Comparison of ENCODE assay signal across 16 cellular contexts in the genomic region with DNA sequence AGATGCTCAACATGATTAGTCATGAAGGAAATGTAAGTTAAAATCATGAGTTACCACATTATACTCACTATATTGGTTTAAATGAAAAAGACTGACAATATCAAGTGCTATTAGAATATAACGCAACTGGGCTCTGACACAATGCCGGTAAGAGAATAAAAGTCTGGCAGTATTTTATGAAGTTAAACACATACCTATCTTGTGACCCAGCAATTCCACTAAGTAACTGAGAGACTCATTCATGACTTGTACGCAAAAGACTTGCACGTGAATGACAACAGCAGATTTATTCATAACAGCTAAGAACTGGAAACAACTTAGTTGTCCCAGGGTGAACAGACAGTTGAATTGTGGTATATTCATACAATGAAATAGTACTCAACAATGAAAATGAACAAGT.
DNase-seq lines count a peak whose midpoint lies in the region; ATAC-seq and TF ChIP-seq lines count a peak whose summit lies in the region.
"Had no signal": no experiment of that assay in that cellular context is flagged by ENCODE, and none has a peak within 500 bp of the region (broad histone marks: within the 10 kb centered on the region; RNA-seq: fewer than 3 reads in every experiment).

No MANE protein-coding gene starts in this region.

- H3K79me2 ChIP-seq in SK-N-SH (ENCODE audit: insufficient read depth): no peaks in the 10 kb centered on the region
- no peaks in the 10 kb centered on the region for H3K79me2 ChIP-seq in H9 (ENCODE audit: insufficient read depth, low read length)

- H3K27ac ChIP-seq in SK-N-SH (ENCODE audit: low read depth in 2 of 2, low read length in 1 of 2): no peak overlapping the region
- peak overlapping the region; percentile 91 for H3K27ac ChIP-seq in RWPE2 (ENCODE audit: poor library complexity, severe bottlenecking)
- no peak overlapping the region for H3K27ac ChIP-seq in H9 (ENCODE audit: insufficient read length, low read depth, low read length)
- H3K27ac ChIP-seq: 22Rv1, colonic mucosa had no signal

- H3K9ac ChIP-seq in SK-N-SH (no peak overlapping the region), H9 (ENCODE audit: extremely low read depth, insufficient read length, low read length) (no peak overlapping the region)

- H2BK15ac ChIP-seq in H9 (ENCODE audit: low read depth, low read length): no peak overlapping the region

- no peaks in the 10 kb centered on the region for H3K23me2 ChIP-seq in H9 (ENCODE audit: insufficient read length, low read depth, low read length, poor library complexity, severe bottlenecking)

- POLR2A ChIA-PET in SK-N-SH (lab: Yijun Ruan, JAX): no interaction called here

- no peak overlapping the region for H2BK12ac ChIP-seq in H9 (ENCODE audit: insufficient read length, low read depth, low read length)

- TF ChIP-seq EP300 in SK-N-SH (IDR thresholded peaks at IDR 0.05; ENCODE audit: borderline replicate concordance in 1 of 2, low read depth in 1 of 2, low read length in 1 of 2): no peak

- H3K4me1 Mint-ChIP-seq in H9: peaks cover 29 to 35% of the 10 kb centered on the region in 2 experiments

- TF ChIP-seq CTCF in SK-N-SH (IDR thresholded peaks at IDR 0.05): no peak
- TF ChIP-seq CTCF in RWPE2 (IDR thresholded peaks at IDR 0.05; ENCODE audit: poor library complexity, severe bottlenecking): no peak
- TF ChIP-seq CTCF in H9 (conservative IDR thresholded peaks at IDR 0.05): no peak

- DNase-seq in SK-N-SH: no peak
- DNase-seq in RWPE2 (ENCODE audit: low spot score): no peak
- DNase-seq in fibroblast of peridontal ligament (ENCODE audit: extremely low read depth): peak; percentile 2
- DNase-seq in DMS53 (lab: John Stamatoyannopoulos, UW): no peak
- no peak for DNase-seq in H9
- DNase-seq: activated CD8-positive, alpha-beta T cell treated with anti-CD3 and anti-CD28 coated beads for 36 hours; colonic mucosa; erythroblast; GF-D8; naive thymus-derived CD4-positive, alpha-beta T cell; SHP77 treated with DMSO at 0.1 percent for 48 hours had no signal

- peaks cover 0 to 7% of the 10 kb centered on the region in 2 experiments; a peak in 1 of 4 replicates for H3K4me1 ChIP-seq in SK-N-SH (ENCODE audit: control insufficient read depth in 1 of 2, insufficient read depth in 2 of 2, low read depth in 1 of 2, low read length in 1 of 2)
- peaks cover 23% of the 10 kb centered on the region for H3K4me1 ChIP-seq in RWPE2 (ENCODE audit: insufficient read depth, poor library complexity, severe bottlenecking)
- H3K4me1 ChIP-seq in H9 (ENCODE audit: insufficient read depth, low read length): peaks cover 9% of the 10 kb centered on the region; the same call in 1 of the 2 replicates
- H3K4me1 ChIP-seq: colonic mucosa had no signal

- H3K79me1 ChIP-seq in H9 (ENCODE audit: insufficient read depth, low read depth, low read length, poor library complexity, severe bottlenecking): no peaks in the 10 kb centered on the region

- H3T11ph ChIP-seq in H9 (ENCODE audit: low read length): no peak overlapping the region

- no peak overlapping the region for H3K56ac ChIP-seq in H9 (ENCODE audit: insufficient read length, low read depth, low read length)

- H3F3A ChIP-seq in SK-N-SH (replicated peaks; ENCODE audit: insufficient read depth): no peaks in the 10 kb centered on the region

- no peak overlapping the region for H2BK5ac ChIP-seq in H9 (ENCODE audit: insufficient read length, low read length)

- H3K27ac Mint-ChIP-seq in H9: no peak overlapping the region
- H3K27ac Mint-ChIP-seq: activated CD8-positive, alpha-beta T cell treated with anti-CD3 and anti-CD28 coated beads for 36 hours; activated T-helper 1 cell treated with anti-CD3 and anti-CD28 coated beads, Interleukin-12 subunit alpha, Interleukin-12 subunit beta, Interleukin-2, Interleukin-4 antibody, amounts not matched to agents 30 ng/mL and 10 ng/mL and 1 ng/mL, durations not matched to agents 14 hours and 24 hours and 36 hours; naive thymus-derived CD4-positive, alpha-beta T cell had no signal

- H3K18ac ChIP-seq in H9 (ENCODE audit: insufficient read length, low read depth, low read length): no peak overlapping the region

- no peaks in the 10 kb centered on the region for H3K9me3 ChIP-seq in SK-N-SH
- no peaks in the 10 kb centered on the region for H3K9me3 ChIP-seq in RWPE2 (ENCODE audit: severe bottlenecking)
- no peaks in the 10 kb centered on the region for H3K9me3 ChIP-seq in H9 (ENCODE audit: control insufficient read depth, low read depth, low read length)
- H3K9me3 ChIP-seq: colonic mucosa had no signal

- no peak overlapping the region for H3K4ac ChIP-seq in H9 (ENCODE audit: low read depth, low read length)

- peak; percentile 90 for ATAC-seq in SK-N-SH treated with all-trans-retinoic acid at 6 μM for 48 hours
- ATAC-seq in RWPE2 (ENCODE audit: low read depth): peak; percentile 78
- ATAC-seq in HG03432 (IDR thresholded peaks at IDR 0.05; ENCODE audit: unreplicated experiment): no peak
- ATAC-seq in HG03571 (IDR thresholded peaks at IDR 0.05; ENCODE audit: unreplicated experiment): no peak
- ATAC-seq: activated CD8-positive, alpha-beta T cell treated with anti-CD3 and anti-CD28 coated beads for 36 hours; naive thymus-derived CD4-positive, alpha-beta T cell had no signal

- H3K9me2 ChIP-seq in SK-N-SH: no peaks in the 10 kb centered on the region

- H3K4me3 Mint-ChIP-seq in H9: no peak overlapping the region
- H3K4me3 Mint-ChIP-seq: activated CD8-positive, alpha-beta T cell treated with anti-CD3 and anti-CD28 coated beads for 36 hours; activated T-helper 1 cell treated with anti-CD3 and anti-CD28 coated beads, Interleukin-12 subunit alpha, Interleukin-12 subunit beta, Interleukin-2, Interleukin-4 antibody, amounts not matched to agents 30 ng/mL and 10 ng/mL and 1 ng/mL, durations not matched to agents 14 hours and 24 hours and 36 hours; naive thymus-derived CD4-positive, alpha-beta T cell had no signal

- H2AFZ ChIP-seq in SK-N-SH (ENCODE audit: low read depth) (no peak overlapping the region), H9 (ENCODE audit: low read length) (no peak overlapping the region)

- peaks cover 38% of the 10 kb centered on the region for H3K27me3 Mint-ChIP-seq in H9 (ENCODE audit: low read depth)
- H3K27me3 Mint-ChIP-seq: activated CD8-positive, alpha-beta T cell treated with anti-CD3 and anti-CD28 coated beads for 36 hours had no signal

- H4K20me1 ChIP-seq in SK-N-SH (ENCODE audit: insufficient read depth) (no peaks in the 10 kb centered on the region), H9 (ENCODE audit: control insufficient read depth, insufficient read depth, insufficient read length) (no peaks in the 10 kb centered on the region)

- H3K27me3 ChIP-seq in SK-N-SH (ENCODE audit: insufficient read depth) (no peaks in the 10 kb centered on the region), RWPE2 (ENCODE audit: insufficient read depth, poor library complexity, severe bottlenecking) (no peaks in the 10 kb centered on the region), H9 (ENCODE audit: insufficient read depth, low read length) (peaks cover 5% of the 10 kb centered on the region; the same call in 1 of the 2 replicates)
- H3K27me3 ChIP-seq: colonic mucosa had no signal

- H3K4me2 ChIP-seq in SK-N-SH (no peak overlapping the region), H9 (ENCODE audit: insufficient read depth, insufficient read length, low read length) (no peak overlapping the region)

- peaks cover 0 to 5% (median 0%) of the 10 kb centered on the region in 3 experiments; a peak in 3 of 7 replicates for H3K36me3 Mint-ChIP-seq in H9 (ENCODE audit: insufficient read depth in 1 of 3, low read depth in 3 of 3)
- H3K36me3 Mint-ChIP-seq: naive thymus-derived CD4-positive, alpha-beta T cell had no signal

- no peak overlapping the region for H2BK120ac ChIP-seq in H9 (ENCODE audit: low read depth, low read length, poor library complexity, severe bottlenecking)

- H2BK20ac ChIP-seq in H9 (ENCODE audit: low read depth, low read length, poor library complexity, severe bottlenecking): no peak overlapping the region

- H3K14ac ChIP-seq in H9 (ENCODE audit: insufficient read depth, low read length): no peak overlapping the region

- H2AK5ac ChIP-seq in H9 (ENCODE audit: insufficient read length, low read length): no peak overlapping the region

- no peak overlapping the region for H3K4me3 ChIP-seq in SK-N-SH (ENCODE audit: low read depth in 2 of 2, low read length in 1 of 2)
- H3K4me3 ChIP-seq in RWPE2 (ENCODE audit: severe bottlenecking): no peak overlapping the region
- H3K4me3 ChIP-seq: colonic mucosa had no signal

- TF ChIP-seq RAD21 in SK-N-SH (IDR thresholded peaks at IDR 0.05; ENCODE audit: low read length): no peak

- H3K9me3 Mint-ChIP-seq in H9: peaks cover 0 to under 1% of the 10 kb centered on the region in 2 experiments; a peak in 2 of 5 replicates
- H3K9me3 Mint-ChIP-seq: activated CD8-positive, alpha-beta T cell treated with anti-CD3 and anti-CD28 coated beads for 36 hours; activated T-helper 1 cell treated with anti-CD3 and anti-CD28 coated beads, Interleukin-12 subunit alpha, Interleukin-12 subunit beta, Interleukin-2, Interleukin-4 antibody, amounts not matched to agents 30 ng/mL and 10 ng/mL and 1 ng/mL, durations not matched to agents 14 hours and 24 hours and 36 hours had no signal

- H4K8ac ChIP-seq in H9 (replicated peaks; ENCODE audit: insufficient read length, low read depth, low read length): no peak overlapping the region

- H3K36me3 ChIP-seq in SK-N-SH (replicated peaks in 1 of 2; ENCODE audit: control insufficient read depth in 1 of 2, insufficient read depth in 2 of 2, low read length in 1 of 2) (no peaks in the 10 kb centered on the region), RWPE2 (ENCODE audit: low read depth) (no peaks in the 10 kb centered on the region)
- H3K36me3 ChIP-seq: colonic mucosa had no signal

- 9% methylated on average over 4 of the region's 4 CpGs for WGBS in SK-N-SH (ENCODE audit: low lambda C conversion rate)
- whole genome bisulfite sequencing in H9 (ENCODE audit: extremely low coverage, insufficient read length, low lambda C conversion rate): no CpG with 5 or more reads among the region's 4 CpGs

- no peak overlapping the region for H4K91ac ChIP-seq in H9 (ENCODE audit: insufficient read length, low read depth, low read length)

- CTCF ChIA-PET in SK-N-SH (lab: Yijun Ruan, JAX): no interaction called here

- H4K5ac ChIP-seq in H9 (ENCODE audit: insufficient read length, low read depth, low read length): no peak overlapping the region

- H3K23ac ChIP-seq in H9 (ENCODE audit: insufficient read length, low read depth, low read length): no peak overlapping the region

TF ChIP-seq in SK-N-SH treated with all-trans-retinoic acid at 6 μM for 48 hours, 23 proteins besides CTCF, POLR2A, EP300 and RAD21:
- TF ChIP-seq ZNF8 (CRISPR knock-in tag; IDR thresholded peaks at IDR 0.05) (peak; percentile 39; the same call in 1 of the 2 replicates), ARNTL (CRISPR knock-in tag; IDR thresholded peaks at IDR 0.05; ENCODE audit: borderline replicate concordance, low read depth) (no peak)

TF ChIP-seq in SK-N-SH, 30 proteins besides CTCF, POLR2A, EP300 and RAD21 (continues in another document):
- no peak for TF ChIP-seq POLR2AphosphoS5 (IDR thresholded peaks at IDR 0.05; ENCODE audit: low read depth, low read length)

Comparison
In these comparisons a context has a peak if more than half of its experiments do, and no peak if none do; other contexts are left out.
1. ATAC-seq: peak in SK-N-SH treated with all-trans-retinoic acid at 6 μM for 48 hours (single experiment) and RWPE2 (single experiment); none in HG03432 (single experiment) and HG03571 (single experiment).